In the genomic region with DNA sequence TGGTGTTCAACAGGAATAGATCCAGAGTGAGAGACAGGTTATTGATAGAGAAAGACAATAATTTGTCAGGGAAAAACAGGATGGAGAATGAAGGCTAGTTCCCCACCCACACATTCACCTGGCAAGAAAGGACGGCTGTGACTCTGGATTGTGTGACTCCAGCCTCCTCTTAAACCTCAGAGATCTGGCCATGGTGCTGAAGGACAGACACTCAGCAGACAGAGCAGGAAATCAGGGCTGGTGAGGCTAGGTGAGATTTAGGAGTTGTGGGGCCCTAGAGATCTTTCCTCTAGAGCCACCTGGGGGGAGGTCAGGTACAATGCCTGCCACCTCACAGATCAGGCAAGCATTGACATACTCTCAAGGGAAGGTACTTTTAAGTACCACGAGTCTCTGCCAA, we compare ENCODE assay signal across 15 cellular contexts. TPM values are rescaled to one million over a fixed set of nuclear protein-coding genes. Genes with fewer than 3 reads are reported as not detected.
DNase-seq lines count a peak whose midpoint lies in the region; ATAC-seq, FAIRE-seq and TF ChIP-seq lines count a peak whose summit lies in the region.
"Had no signal": no experiment of that assay in that cellular context is flagged by ENCODE, and none has a peak within 500 bp of the region (broad histone marks: within the 10 kb centered on the region; RNA-seq: fewer than 3 reads in every experiment).

No MANE protein-coding gene starts in this region.

- no peaks in the 10 kb centered on the region for H4K20me1 ChIP-seq in MM.1S (ENCODE audit: insufficient read depth, low read length)
- no peaks in the 10 kb centered on the region for H4K20me1 ChIP-seq in endothelial cell of umbilical vein (replicated peaks; ENCODE audit: control insufficient read depth, extremely low read depth, insufficient read depth, low read length)

- no peak for ATAC-seq in GM21515 (IDR thresholded peaks at IDR 0.05; ENCODE audit: unreplicated experiment)
- ATAC-seq: Right ventricle myocardium inferior had no signal

- DNase-seq in EH (ENCODE audit: low read depth): peak; percentile 20
- peak; percentile 14 for DNase-seq in MM.1S
- no peak for DNase-seq in endothelial cell of umbilical vein (ENCODE audit: low read depth, low spot score)
- no peak for DNase-seq in activated T-cell treated with anti-CD3 and anti-CD28 coated beads, Interleukin-2, amount 50 U/mL, for 48 hours
- DNase-seq in KG1 (lab: John Stamatoyannopoulos, UW): no peak
- DNase-seq: activated CD8-positive, alpha-beta memory T cell treated with anti-CD3 and anti-CD28 coated beads, Interleukin-2, amount 50 U/mL, for 48 hours; C1 segment of cervical spinal cord; NCI-H526 treated with DMSO at 0.1 percent for 48 hours; stimulated activated CD4-positive, alpha-beta T cell treated with anti-CD3 and anti-CD28 coated beads, Interleukin-4, amount 100 ng/mL, for 24 hours; stomach had no signal

- H3K9me2 ChIP-seq in MM.1S (replicated peaks; ENCODE audit: insufficient read depth, low read length): no peaks in the 10 kb centered on the region

- H3K9me3 ChIP-seq in MM.1S (replicated peaks; ENCODE audit: insufficient read depth, low read length) (no peaks in the 10 kb centered on the region), endothelial cell of umbilical vein (replicated peaks; ENCODE audit: control insufficient read depth, insufficient read depth, low read length) (no peaks in the 10 kb centered on the region)

- CTCF ChIA-PET in endothelial cell of umbilical vein (lab: Charles Lee): no interaction called here

- H3K36me3 ChIP-seq in MM.1S (replicated peaks; ENCODE audit: insufficient read depth, low read length): no peaks in the 10 kb centered on the region
- H3K36me3 ChIP-seq in endothelial cell of umbilical vein (ENCODE audit: control insufficient read depth in 2 of 2, extremely low read depth in 1 of 2, insufficient read depth in 2 of 2, low read length in 2 of 2): no peaks in the 10 kb centered on the region
- H3K36me3 ChIP-seq: stomach had no signal

- H3K79me2 ChIP-seq in MM.1S (ENCODE audit: low read length) (no peaks in the 10 kb centered on the region), endothelial cell of umbilical vein (ENCODE audit: control insufficient read depth, insufficient read depth, low read length) (no peaks in the 10 kb centered on the region)

- POLR2A ChIA-PET in endothelial cell of umbilical vein (lab: Charles Lee): no interaction called here

- BruUV-seq in endothelial cell of umbilical vein (replicated peaks; lab: Mats Ljungman, UMichigan): no TSS peak

- TF ChIP-seq POLR2A in endothelial cell of umbilical vein (IDR thresholded peaks at IDR 0.05; ENCODE audit: low read depth, low read length): no peak

- H3F3A ChIP-seq in MM.1S (ENCODE audit: insufficient read depth, low read length): no peaks in the 10 kb centered on the region

- peak; percentile 57 for FAIRE-seq in endothelial cell of umbilical vein (lab: Jason Lieb, UNC)
- FAIRE-seq: G401.6, keratinocyte had no signal

- H3K27ac ChIP-seq in MM.1S (ENCODE audit: low read length): no peak overlapping the region
- no peak overlapping the region for H3K27ac ChIP-seq in endothelial cell of umbilical vein (ENCODE audit: insufficient read depth, low read depth, low read length)
- H3K27ac ChIP-seq: stomach had no signal

- H3K9ac ChIP-seq in MM.1S (ENCODE audit: low read length) (no peak overlapping the region), endothelial cell of umbilical vein (replicated peaks; ENCODE audit: extremely low read depth, insufficient read depth, low read length) (no peak overlapping the region)

- H3K4me3 ChIP-seq in MM.1S (ENCODE audit: low read length) (no peak overlapping the region), endothelial cell of umbilical vein (replicated peaks in 1 of 3; ENCODE audit: insufficient read depth in 1 of 3, low read depth in 1 of 3, low read length in 3 of 3) (no peak overlapping the region)
- H3K4me3 ChIP-seq: stomach had no signal

- no peak overlapping the region for H3K4me2 ChIP-seq in MM.1S (ENCODE audit: low read depth, low read length)
- no peak overlapping the region for H3K4me2 ChIP-seq in endothelial cell of umbilical vein (ENCODE audit: insufficient read depth, low read length)

- no peaks in the 10 kb centered on the region for H3K4me1 ChIP-seq in MM.1S (ENCODE audit: low read length)
- H3K4me1 ChIP-seq in endothelial cell of umbilical vein (ENCODE audit: control insufficient read depth, extremely low read depth, insufficient read depth, low read length): no peaks in the 10 kb centered on the region
- H3K4me1 ChIP-seq: stomach had no signal

- H3K27me3 ChIP-seq in MM.1S (replicated peaks; ENCODE audit: insufficient read depth, low read length) (no peaks in the 10 kb centered on the region), endothelial cell of umbilical vein (ENCODE audit: control insufficient read depth in 2 of 2, insufficient read depth in 2 of 2, low read length in 2 of 2) (no peaks in the 10 kb centered on the region)
- H3K27me3 ChIP-seq: stomach had no signal

- dilution Hi-C loops in endothelial cell of umbilical vein (cut with MboI; ENCODE audit: extremely low pct_ligation_motif_present, low sequenced_read_pairs): no loop called here

- TF ChIP-seq CTCF in MM.1S (IDR thresholded peaks at IDR 0.05; ENCODE audit: low read length) (no peak), endothelial cell of umbilical vein (IDR thresholded peaks at IDR 0.05; ENCODE audit: extremely low read depth in 1 of 2, insufficient read depth in 1 of 2, low read depth in 1 of 2, low read length in 2 of 2) (no peak)

- no peaks in the 10 kb centered on the region for H3K9me1 ChIP-seq in endothelial cell of umbilical vein (replicated peaks; ENCODE audit: control insufficient read depth, extremely low read depth, insufficient read depth, low read length)

- no peak overlapping the region for H2AFZ ChIP-seq in MM.1S (ENCODE audit: low read length)
- no peak overlapping the region for H2AFZ ChIP-seq in endothelial cell of umbilical vein (ENCODE audit: low read depth, low read length)

- intact Hi-C loops in endothelial cell of umbilical vein (cut with micrococcal nuclease): no loop called here

TF ChIP-seq in endothelial cell of umbilical vein, 7 proteins besides CTCF, POLR2A, EP300 and RAD21 (continues in another document):
- TF ChIP-seq EZH2 (IDR thresholded peaks at IDR 0.05; ENCODE audit: borderline replicate concordance, low read depth, low read length, severe bottlenecking) (no peak), FOS (IDR thresholded peaks at IDR 0.05; ENCODE audit: borderline replicate concordance, insufficient read depth, low read length) (no peak), POLR2AphosphoS5 (IDR thresholded peaks at IDR 0.05; ENCODE audit: insufficient read depth, low read depth, low read length) (no peak)

RNA-seq across cellular contexts. Expression of a gene that starts 15.2 kb away (rescaled TPM):
- total RNA-seq in endothelial cell of umbilical vein: not detected in 2 replicates
- 0.25 and 0.38 TPM in 2 replicates for polyA plus RNA-seq in endothelial cell of umbilical vein
- polyA plus RNA-seq in endothelial cell of umbilical vein (2011; cell fraction: cytosol; rRNA removed): 0.06 TPM in 1 of 2 replicates, not detected in the other
- 0.43 and 1.1 TPM in 2 replicates for polyA plus RNA-seq in endothelial cell of umbilical vein (2011; cell fraction: nucleus; rRNA removed)
- not detected in 2 replicates for polyA plus RNA-seq in endothelial cell of umbilical vein (2012)
- 1.7 and 5.2 TPM in 2 replicates for polyA minus RNA-seq in endothelial cell of umbilical vein
- polyA minus RNA-seq in endothelial cell of umbilical vein (2011; cell fraction: cytosol; rRNA and poly(A)+ RNA removed): not detected
- 5.0 and 5.7 TPM in 2 replicates for polyA minus RNA-seq in endothelial cell of umbilical vein (2011; cell fraction: nucleus; rRNA and poly(A)+ RNA removed)
- total RNA-seq: fibroblast of villous mesenchyme, Right ventricle myocardium inferior had no signal
- polyA plus RNA-seq: keratinocyte, stomach had no signal

RNA-seq across cellular contexts. Expression of a gene that starts 19.3 kb away (rescaled TPM):
- not detected in 2 replicates for total RNA-seq in endothelial cell of umbilical vein
- not detected in 2 replicates for polyA plus RNA-seq in endothelial cell of umbilical vein
- polyA plus RNA-seq in endothelial cell of umbilical vein (2011; cell fraction: cytosol; rRNA removed): not detected in 2 replicates
- polyA plus RNA-seq in endothelial cell of umbilical vein (2011; cell fraction: nucleus; rRNA removed): not detected in 2 replicates
- polyA plus RNA-seq in endothelial cell of umbilical vein (2012): not detected in 2 replicates
- polyA minus RNA-seq in endothelial cell of umbilical vein: 0.36 TPM in 1 of 2 replicates, not detected in the other
- polyA minus RNA-seq in endothelial cell of umbilical vein (2011; cell fraction: cytosol; rRNA and poly(A)+ RNA removed): not detected
- polyA minus RNA-seq in endothelial cell of umbilical vein (2011; cell fraction: nucleus; rRNA and poly(A)+ RNA removed): not detected in 2 replicates
- total RNA-seq: fibroblast of villous mesenchyme, Right ventricle myocardium inferior, stomach had no signal
- polyA plus RNA-seq: keratinocyte, stomach had no signal

RNA-seq across cellular contexts. Expression of a gene that starts 27.7 kb away (rescaled TPM):
- not detected in 2 replicates for total RNA-seq in endothelial cell of umbilical vein
- polyA plus RNA-seq in endothelial cell of umbilical vein: not detected in 2 replicates
- polyA plus RNA-seq in endothelial cell of umbilical vein (2011; cell fraction: cytosol; rRNA removed): not detected in 2 replicates
- polyA plus RNA-seq in endothelial cell of umbilical vein (2011; cell fraction: nucleus; rRNA removed): not detected in 2 replicates
- not detected in 2 replicates for polyA plus RNA-seq in endothelial cell of umbilical vein (2012)
- not detected in 2 replicates for polyA minus RNA-seq in endothelial cell of umbilical vein
- polyA minus RNA-seq in endothelial cell of umbilical vein (2011; cell fraction: cytosol; rRNA and poly(A)+ RNA removed): not detected
- not detected in 2 replicates for polyA minus RNA-seq in endothelial cell of umbilical vein (2011; cell fraction: nucleus; rRNA and poly(A)+ RNA removed)
- total RNA-seq: fibroblast of villous mesenchyme, Right ventricle myocardium inferior, stomach had no signal
- polyA plus RNA-seq: keratinocyte, stomach had no signal

RNA-seq across cellular contexts. Expression of a gene that starts 32.7 kb away (rescaled TPM):
- total RNA-seq in endothelial cell of umbilical vein: not detected in 2 replicates
- polyA plus RNA-seq in endothelial cell of umbilical vein: not detected in 2 replicates
- polyA plus RNA-seq in endothelial cell of umbilical vein (2011; cell fraction: cytosol; rRNA removed): not detected in 2 replicates
- not detected in 2 replicates for polyA plus RNA-seq in endothelial cell of umbilical vein (2011; cell fraction: nucleus; rRNA removed)
- polyA plus RNA-seq in endothelial cell of umbilical vein (2012): not detected in 2 replicates
- polyA minus RNA-seq in endothelial cell of umbilical vein: not detected in 2 replicates
- not detected for polyA minus RNA-seq in endothelial cell of umbilical vein (2011; cell fraction: cytosol; rRNA and poly(A)+ RNA removed)
- polyA minus RNA-seq in endothelial cell of umbilical vein (2011; cell fraction: nucleus; rRNA and poly(A)+ RNA removed): not detected in 2 replicates
- total RNA-seq: fibroblast of villous mesenchyme, Right ventricle myocardium inferior, stomach had no signal
- polyA plus RNA-seq: keratinocyte, stomach had no signal

RNA-seq across cellular contexts. Expression of a gene that starts 59.0 kb away (rescaled TPM):
- total RNA-seq in endothelial cell of umbilical vein: 0.15 and 0.16 TPM in 2 replicates
- polyA plus RNA-seq in endothelial cell of umbilical vein: 1.8 and 1.9 TPM in 2 replicates
- 0.76 and 0.85 TPM in 2 replicates for polyA plus RNA-seq in endothelial cell of umbilical vein (2011; cell fraction: cytosol; rRNA removed)
- 2.3 and 3.2 TPM in 2 replicates for polyA plus RNA-seq in endothelial cell of umbilical vein (2011; cell fraction: nucleus; rRNA removed)
- polyA plus RNA-seq in endothelial cell of umbilical vein (2012): 0.37 and 0.63 TPM in 2 replicates
- 0.87 and 3.4 TPM in 2 replicates for polyA minus RNA-seq in endothelial cell of umbilical vein
- polyA minus RNA-seq in endothelial cell of umbilical vein (2011; cell fraction: cytosol; rRNA and poly(A)+ RNA removed): not detected
- polyA minus RNA-seq in endothelial cell of umbilical vein (2011; cell fraction: nucleus; rRNA and poly(A)+ RNA removed): 2.6 TPM in 2 replicates
- total RNA-seq: fibroblast of villous mesenchyme, Right ventricle myocardium inferior had no signal
- polyA plus RNA-seq: keratinocyte, stomach had no signal

Comparison
In these comparisons a context has a peak if more than half of its experiments do, and no peak if none do; other contexts are left out.
1. DNase-seq: peak in EH (single experiment) and MM.1S (single experiment); none in endothelial cell of umbilical vein (single experiment), activated T-cell treated with anti-CD3 and anti-CD28 coated beads, Interleukin-2, amount 50 U/mL, for 48 hours (0 of 2) and KG1 (single experiment).